ENCODE assay signal across 1 cellular context in genomic region chr13:99399623-99399974, GRCh38.
TF ChIP-seq lines count a peak whose summit lies in the region.

No MANE protein-coding gene starts in this region.

TF ChIP-seq in GM23338, 12 proteins besides CTCF, POLR2A, EP300 and RAD21 (continued from another document):
- no peak for TF ChIP-seq ZNF462 (CRISPR knock-in tag; IDR thresholded peaks at IDR 0.05)
- TF ChIP-seq, protein P1, sequence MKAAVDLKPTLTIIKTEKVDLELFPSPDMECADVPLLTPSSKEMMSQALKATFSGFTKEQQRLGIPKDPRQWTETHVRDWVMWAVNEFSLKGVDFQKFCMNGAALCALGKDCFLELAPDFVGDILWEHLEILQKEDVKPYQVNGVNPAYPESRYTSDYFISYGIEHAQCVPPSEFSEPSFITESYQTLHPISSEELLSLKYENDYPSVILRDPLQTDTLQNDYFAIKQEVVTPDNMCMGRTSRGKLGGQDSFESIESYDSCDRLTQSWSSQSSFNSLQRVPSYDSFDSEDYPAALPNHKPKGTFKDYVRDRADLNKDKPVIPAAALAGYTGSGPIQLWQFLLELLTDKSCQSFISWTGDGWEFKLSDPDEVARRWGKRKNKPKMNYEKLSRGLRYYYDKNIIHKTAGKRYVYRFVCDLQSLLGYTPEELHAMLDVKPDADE (IDR thresholded peaks at IDR 0.05), result no peak
- TF ChIP-seq POLR2AphosphoS5 (IDR thresholded peaks at IDR 0.05; ENCODE audit: low read depth), result no peak
- TF ChIP-seq EZH2 (IDR thresholded peaks at IDR 0.05; ENCODE audit: low read depth, unreplicated experiment), result no peak
- TF ChIP-seq ZNF114 (CRISPR knock-in tag; IDR thresholded peaks at IDR 0.05), result no peak
- no peak for TF ChIP-seq ZNF331 (CRISPR knock-in tag; IDR thresholded peaks at IDR 0.05; ENCODE audit: low read depth)
- TF ChIP-seq CREB1 (CRISPR knock-in tag; IDR thresholded peaks at IDR 0.05; ENCODE audit: low read depth), result no peak
TF ChIP-seq in GM23338: peak in this region for 0.
